In the genomic region with DNA sequence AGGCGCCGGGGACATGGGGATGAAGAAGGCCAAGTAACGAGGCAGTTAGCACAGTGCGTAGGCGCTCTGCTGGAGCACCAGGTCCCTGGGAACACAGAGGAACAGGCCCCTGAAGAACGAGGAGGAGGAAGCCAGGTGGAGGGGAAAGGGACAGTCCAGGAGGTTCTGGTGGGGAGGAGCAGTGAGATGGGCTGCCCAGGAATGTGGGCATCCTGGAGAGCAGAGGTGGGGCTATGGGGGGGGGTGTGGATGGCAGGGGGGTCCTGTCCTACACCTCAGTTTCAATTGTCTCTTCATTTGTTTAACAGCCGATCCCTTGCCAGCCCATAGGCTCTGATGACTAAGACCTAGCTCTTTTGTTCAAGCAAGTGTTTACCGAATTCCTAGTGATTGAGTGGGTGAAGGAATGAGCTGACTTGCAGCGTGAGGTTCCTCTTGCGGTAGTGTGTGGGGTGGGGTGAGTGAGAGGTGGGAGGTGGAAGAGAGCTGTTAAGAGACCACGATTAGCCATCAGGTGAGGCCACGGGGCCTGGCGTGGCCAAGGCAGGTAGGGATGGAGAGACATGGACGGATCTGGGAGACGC, we compare ENCODE assay signal across 8 cellular contexts. TPM values are rescaled to one million over a fixed set of nuclear protein-coding genes. Genes with fewer than 3 reads are reported as not detected.
DNase-seq lines count a peak whose midpoint lies in the region; ATAC-seq and TF ChIP-seq lines count a peak whose summit lies in the region.

No MANE protein-coding gene starts in this region.

- WGBS in esophagus, 2 donors: 41 to 52% methylated on average over 15 of the region's 15 CpGs

- DNase-seq in CD8-positive, alpha-beta memory T cell: no peak
- DNase-seq in SJCRH30: no peak
- DNase-seq in omental fat pad (ENCODE audit: low spot score): no peak

- H3K4me2 ChIP-seq in parathyroid adenoma (ENCODE audit: low read length): no peak overlapping the region

- peak overlapping the region in 3 of 7 donors; percentile 11 to 55 (median 41) for H3K4me3 Mint-ChIP-seq in CD8-positive, alpha-beta memory T cell

- H3K27ac ChIP-seq in CD8-positive, alpha-beta memory T cell (ENCODE audit: low read depth, low read length): no peak overlapping the region
- H3K27ac ChIP-seq in SJCRH30: peak overlapping the region; percentile 55
- peak overlapping the region; percentile 93 to 96 for H3K27ac ChIP-seq in esophagus (ENCODE audit: low read depth in 2 of 2, low read length in 1 of 2)
- peak overlapping the region; percentile 36 for H3K27ac ChIP-seq in parathyroid adenoma

- CTCF ChIA-PET in CD8-positive, alpha-beta memory T cell (lab: Charles Lee): no interaction called here

- no peaks in the 10 kb centered on the region for H3K27me3 Mint-ChIP-seq in CD8-positive, alpha-beta memory T cell

- no peaks in the 10 kb centered on the region for H3K9me3 ChIP-seq in CD8-positive, alpha-beta memory T cell (ENCODE audit: low read length)
- H3K9me3 ChIP-seq in SJCRH30 (replicated peaks): no peaks in the 10 kb centered on the region
- no peaks in the 10 kb centered on the region for H3K9me3 ChIP-seq in esophagus (ENCODE audit: control insufficient read depth in 2 of 2, insufficient read depth in 1 of 2, low read depth in 1 of 2, low read length in 1 of 2)
- H3K9me3 ChIP-seq in parathyroid adenoma (ENCODE audit: control insufficient read depth, low read length): no peaks in the 10 kb centered on the region

- ATAC-seq in HG02588 (IDR thresholded peaks at IDR 0.05; ENCODE audit: unreplicated experiment) (no peak), HG03457 (IDR thresholded peaks at IDR 0.05; ENCODE audit: unreplicated experiment) (no peak), omental fat pad (ENCODE audit: low FRiP score) (no peak), GM21390 (IDR thresholded peaks at IDR 0.05; ENCODE audit: unreplicated experiment) (no peak)

- peaks cover 31 to 58% (median 40%) of the 10 kb centered on the region in 3 donors for H3K4me1 Mint-ChIP-seq in CD8-positive, alpha-beta memory T cell

- H3K27ac Mint-ChIP-seq in CD8-positive, alpha-beta memory T cell: peak overlapping the region; percentile 8 to 86 (median 64)

- no peak overlapping the region for H3K4me3 ChIP-seq in CD8-positive, alpha-beta memory T cell (ENCODE audit: low read length)
- H3K4me3 ChIP-seq in SJCRH30 (no peak overlapping the region), esophagus (ENCODE audit: low read depth in 1 of 2, low read length in 2 of 2) (no peak overlapping the region), parathyroid adenoma (ENCODE audit: low read depth, low read length) (no peak overlapping the region)

- peaks cover 6 to 75% (median 12%) of the 10 kb centered on the region in 3 donors for H3K36me3 Mint-ChIP-seq in CD8-positive, alpha-beta memory T cell

- POLR2A ChIA-PET in CD8-positive, alpha-beta memory T cell (lab: Charles Lee): no interaction called here

- no peak overlapping the region for H2AFZ ChIP-seq in parathyroid adenoma

- no peak for TF ChIP-seq CTCF in parathyroid adenoma (IDR thresholded peaks at IDR 0.05)
- TF ChIP-seq CTCF in omental fat pad (IDR thresholded peaks at IDR 0.05): no peak

- no peaks in the 10 kb centered on the region for H3K27me3 ChIP-seq in CD8-positive, alpha-beta memory T cell (ENCODE audit: insufficient read depth, low read length, poor library complexity, severe bottlenecking)
- no peaks in the 10 kb centered on the region for H3K27me3 ChIP-seq in SJCRH30
- H3K27me3 ChIP-seq in esophagus (ENCODE audit: control insufficient read depth in 1 of 2, insufficient read depth in 2 of 2, low read length in 2 of 2): no peaks in the 10 kb centered on the region
- no peaks in the 10 kb centered on the region for H3K27me3 ChIP-seq in parathyroid adenoma (ENCODE audit: control insufficient read depth, insufficient read depth, low read length)

- no peaks in the 10 kb centered on the region for H3K9me3 Mint-ChIP-seq in CD8-positive, alpha-beta memory T cell

- peaks cover 31% of the 10 kb centered on the region for H3K36me3 ChIP-seq in CD8-positive, alpha-beta memory T cell (ENCODE audit: insufficient read depth, low read length)
- H3K36me3 ChIP-seq in SJCRH30 (peaks cover 65% of the 10 kb centered on the region), esophagus (ENCODE audit: control insufficient read depth in 2 of 2, insufficient read depth in 2 of 2, low read length in 1 of 2) (peaks cover 28 to 60% of the 10 kb centered on the region in 2 donors), parathyroid adenoma (ENCODE audit: control insufficient read depth, insufficient read depth, low read length) (no peaks in the 10 kb centered on the region)

- H3K9ac ChIP-seq in parathyroid adenoma: no peak overlapping the region

- H3K79me2 ChIP-seq in parathyroid adenoma: peaks cover 16% of the 10 kb centered on the region

- H3K4me1 ChIP-seq in CD8-positive, alpha-beta memory T cell (ENCODE audit: insufficient read depth, low read length): peaks cover 54% of the 10 kb centered on the region
- H3K4me1 ChIP-seq in SJCRH30: peaks cover 15% of the 10 kb centered on the region
- H3K4me1 ChIP-seq in esophagus (ENCODE audit: control insufficient read depth in 2 of 2, insufficient read depth in 2 of 2, low read length in 1 of 2): peaks cover 24 to 59% of the 10 kb centered on the region in 2 donors
- no peaks in the 10 kb centered on the region for H3K4me1 ChIP-seq in parathyroid adenoma

RNA-seq across cellular contexts. Expression of a gene that starts 8.4 kb away (rescaled TPM):
- total RNA-seq in CD8-positive, alpha-beta memory T cell: under 1 TPM in 1 of 2 experiments, not detected in 1; 0.20 TPM
- polyA plus RNA-seq in CD8-positive, alpha-beta memory T cell: 0.64 TPM
- 20.7 and 23.2 TPM in 2 replicates for total RNA-seq in SJCRH30 (2014; rRNA removed; shearing (Covaris generic))
- 10 to 100 TPM; 19.8 to 39.5 TPM for polyA plus RNA-seq in esophagus
- 10 to 100 TPM; 14.4 to 43.8 (median 32.4) TPM for total RNA-seq in omental fat pad

RNA-seq across cellular contexts. Expression of a gene that starts 30.4 kb away (rescaled TPM):
- 10 to 100 TPM; 27.3 to 27.6 TPM for total RNA-seq in CD8-positive, alpha-beta memory T cell
- polyA plus RNA-seq in CD8-positive, alpha-beta memory T cell: 42.7 TPM
- 50.8 and 54.2 TPM in 2 replicates for total RNA-seq in SJCRH30 (2014; rRNA removed; shearing (Covaris generic))
- polyA plus RNA-seq in esophagus: 10 to 100 TPM; 38.5 to 55.6 TPM
- 10 to 100 TPM; 37.8 to 67.1 (median 47.8) TPM for total RNA-seq in omental fat pad

RNA-seq across cellular contexts. Expression of a gene that starts 30.6 kb away (rescaled TPM):
- 10 to 100 TPM in 1 of 2 experiments, 1 to 10 TPM in 1; 8.9 to 10.4 TPM for total RNA-seq in CD8-positive, alpha-beta memory T cell
- 8.8 TPM for polyA plus RNA-seq in CD8-positive, alpha-beta memory T cell
- 8.4 and 9.4 TPM in 2 replicates for total RNA-seq in SJCRH30 (2014; rRNA removed; shearing (Covaris generic))
- 1 to 10 TPM; 4.0 to 6.7 TPM for polyA plus RNA-seq in esophagus
- total RNA-seq in omental fat pad: 1 to 10 TPM; 2.9 to 9.3 (median 4.1) TPM

RNA-seq across cellular contexts. Expression of a gene that starts 35.0 kb away (rescaled TPM):
- 10 to 100 TPM; 15.3 to 17.1 TPM for total RNA-seq in CD8-positive, alpha-beta memory T cell
- polyA plus RNA-seq in CD8-positive, alpha-beta memory T cell: 6.8 TPM
- total RNA-seq in SJCRH30 (2014; rRNA removed; shearing (Covaris generic)): 21.9 and 24.9 TPM in 2 replicates
- polyA plus RNA-seq in esophagus: 10 to 100 TPM in 1 of 2 donors, 1 to 10 TPM in 1; 5.3 to 11.6 TPM
- 10 to 100 TPM; 13.3 to 23.2 (median 17.7) TPM for total RNA-seq in omental fat pad

RNA-seq across cellular contexts. Expression of a gene that starts 35.1 kb away (rescaled TPM):
- total RNA-seq in CD8-positive, alpha-beta memory T cell: 100 to 1,000 TPM; 144 to 150 TPM
- 41.3 TPM for polyA plus RNA-seq in CD8-positive, alpha-beta memory T cell
- total RNA-seq in SJCRH30 (2014; rRNA removed; shearing (Covaris generic)): 132 and 136 TPM in 2 replicates
- 10 to 100 TPM; 19.7 to 21.8 TPM for polyA plus RNA-seq in esophagus
- 10 to 100 TPM; 27.2 to 70.6 (median 38.3) TPM for total RNA-seq in omental fat pad

Comparison
In these comparisons a context has a peak if more than half of its experiments do, and no peak if none do; other contexts are left out.
1. RNA of a gene that starts 8.4 kb away (total RNA-seq): 14.4 to 43.8 TPM in omental fat pad and 20.7 to 23.2 TPM in SJCRH30; 0.20 TPM in CD8-positive, alpha-beta memory T cell; every median in the first group is over 10 times any median in the second.